ENCODE assay signal across 6 cellular contexts in the genomic region with DNA sequence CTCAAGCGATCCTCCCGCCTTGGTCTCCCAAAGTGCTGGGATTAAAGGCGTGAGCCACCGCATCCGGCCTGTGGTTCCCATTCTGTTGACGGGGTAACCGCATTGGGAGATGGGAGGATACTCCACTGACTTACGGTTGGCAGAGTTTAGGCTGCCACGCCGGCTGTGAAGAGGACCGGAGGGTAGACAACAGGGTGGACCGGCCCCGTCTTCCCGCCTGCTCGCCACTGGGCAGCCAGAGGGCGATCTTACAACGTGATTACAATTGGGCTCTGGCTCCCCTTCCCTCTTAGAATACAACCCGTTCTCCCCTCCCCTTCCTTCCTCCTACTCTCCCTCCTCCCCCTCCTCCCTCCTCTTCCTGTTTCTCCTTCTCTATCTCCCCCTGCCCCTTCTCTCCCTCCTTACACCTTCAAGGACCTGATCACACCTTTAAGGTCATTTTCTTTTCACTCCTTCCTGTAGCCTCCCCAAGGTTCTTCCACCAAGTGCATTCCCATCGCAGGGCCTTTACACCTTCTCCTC. TPM values are rescaled to one million over a fixed set of nuclear protein-coding genes. Genes with fewer than 3 reads are reported as not detected.
DNase-seq lines count a peak whose midpoint lies in the region; ATAC-seq and TF ChIP-seq lines count a peak whose summit lies in the region.

No MANE protein-coding gene starts in this region.

- no peak overlapping the region for H3K4me3 ChIP-seq in ascending aorta

- peaks cover 4 to 6% of the 10 kb centered on the region in 2 donors for H3K4me1 ChIP-seq in ascending aorta

- H3K27me3 ChIP-seq in ascending aorta = no peaks in the 10 kb centered on the region

- intact Hi-C loops in ascending aorta (cut with DNase I) = no loop called here

- H3K36me3 Mint-ChIP-seq in mesothelial cell of epicardium = peaks cover 5% of the 10 kb centered on the region

- no peaks in the 10 kb centered on the region for H3K9me3 ChIP-seq in ascending aorta

- H3K4me3 Mint-ChIP-seq in mesothelial cell of epicardium = no peak overlapping the region

- H3K9me3 Mint-ChIP-seq in mesothelial cell of epicardium = no peaks in the 10 kb centered on the region

- H3K27me3 Mint-ChIP-seq in mesothelial cell of epicardium (ENCODE audit: low read depth) = peaks cover 4% of the 10 kb centered on the region

- ATAC-seq in HG03442 (IDR thresholded peaks at IDR 0.05; ENCODE audit: unreplicated experiment) = no peak

- peak overlapping the region; percentile 22 for H3K27ac Mint-ChIP-seq in mesothelial cell of epicardium

- H3K27ac ChIP-seq in ascending aorta = no peak overlapping the region

- peaks cover 13% of the 10 kb centered on the region for H3K4me1 Mint-ChIP-seq in mesothelial cell of epicardium

- peaks cover 0 to 2% of the 10 kb centered on the region in 2 donors for H3K36me3 ChIP-seq in ascending aorta

- TF ChIP-seq CTCF in ascending aorta (IDR thresholded peaks at IDR 0.05) = peak; percentile 39 to 52 (median 48)
- TF ChIP-seq CTCF in mesothelial cell of epicardium (IDR thresholded peaks at IDR 0.05; ENCODE audit: unreplicated experiment) = peak; percentile 15

- peak; percentile 88 for DNase-seq in GM03348 (ENCODE audit: low spot score)
- DNase-seq in OCI-M1 (lab: John Stamatoyannopoulos, UW) = peak; percentile 91
- no peak for DNase-seq in ascending aorta (ENCODE audit: low spot score in 2 of 2)
- no peak for DNase-seq in mesothelial cell of epicardium (ENCODE audit: low spot score in 2 of 2, unreplicated experiment in 2 of 2)
- DNase-seq in superior temporal gyrus (ENCODE audit: extremely low spot score) = no peak

RNA-seq across cellular contexts. Expression of gene CCDC194, which starts 1.0 kb away (rescaled TPM):
- total RNA-seq in ascending aorta = not detected
- total RNA-seq in mesothelial cell of epicardium = 8.7 to 11.9 TPM (median 10.9 TPM) in 3 replicates

RNA-seq across cellular contexts. Expression of gene BST2, which starts 10.5 kb away (rescaled TPM):
- total RNA-seq in ascending aorta (151 TPM), mesothelial cell of epicardium (326 to 362 TPM (median 360 TPM) in 3 replicates)

RNA-seq across cellular contexts. Expression of gene PLVAP, which starts 17.8 kb away (rescaled TPM):
- total RNA-seq in ascending aorta (378 TPM), mesothelial cell of epicardium (0.93 to 1.1 TPM (median 0.94 TPM) in 3 replicates)

RNA-seq across cellular contexts. Expression of gene MVB12A, which starts 24.9 kb away (rescaled TPM):
- total RNA-seq in ascending aorta = 49.6 TPM
- 53.5 to 57.2 TPM (median 54.5 TPM) in 3 replicates for total RNA-seq in mesothelial cell of epicardium

RNA-seq across cellular contexts. Expression of gene TMEM221, which starts 53.5 kb away (rescaled TPM):
- not detected for total RNA-seq in ascending aorta
- total RNA-seq in mesothelial cell of epicardium = 4.8 to 6.0 TPM (median 5.1 TPM) in 3 replicates

Comparison
In these comparisons a context has a peak if more than half of its experiments do, and no peak if none do; other contexts are left out.
1. DNase-seq: peak in GM03348 (single experiment) and OCI-M1 (single experiment); none in ascending aorta (0 of 2), mesothelial cell of epicardium (0 of 2) and superior temporal gyrus (single experiment).
2. RNA of gene PLVAP, which starts 17.8 kb away (total RNA-seq): 378 TPM in ascending aorta (single experiment); 0.93 to 1.1 TPM in mesothelial cell of epicardium; every median in the first group is over 100 times any median in the second.